ENCODE assay signal across 8 cellular contexts in the genomic region with DNA sequence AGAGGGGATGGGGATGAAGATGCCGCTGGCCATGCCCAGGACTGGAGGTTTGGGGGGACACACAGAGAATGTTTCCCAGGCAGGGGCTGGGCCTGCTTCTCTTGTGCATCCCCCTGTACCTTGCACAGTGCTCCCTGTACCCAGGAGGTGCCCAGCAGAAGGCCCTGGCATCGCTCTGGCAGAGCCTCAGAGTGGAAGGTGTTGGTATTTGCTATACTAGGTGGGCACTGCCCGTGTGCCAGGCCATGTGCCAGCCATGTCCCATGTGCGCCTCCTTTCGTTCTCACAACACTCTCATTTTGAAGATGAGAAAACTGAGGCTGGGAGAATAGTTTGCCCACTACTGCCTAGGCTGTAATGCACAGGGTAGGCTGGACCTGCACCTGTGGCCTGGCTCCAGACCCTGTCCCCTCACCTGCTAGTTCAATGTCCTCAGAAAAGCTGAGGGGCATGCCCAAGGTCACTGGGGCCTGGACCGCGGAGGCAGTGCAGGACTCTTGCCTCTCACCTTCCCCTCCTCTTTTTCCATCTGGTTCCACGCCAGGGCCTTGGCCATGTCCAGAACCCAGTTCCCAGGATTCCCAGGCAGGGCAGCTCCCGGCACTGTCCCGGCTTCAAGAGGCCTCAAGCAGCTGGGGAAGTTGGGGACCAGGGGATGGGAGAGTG.
A peak's percentile ranks its signal among the peaks of the same experiment; 100 is the strongest.
DNase-seq lines count a peak whose midpoint lies in the region; ATAC-seq and TF ChIP-seq lines count a peak whose summit lies in the region.
"Had no signal": no experiment of that assay in that cellular context is flagged by ENCODE, and none has a peak within 500 bp of the region (broad histone marks: within the 10 kb centered on the region; RNA-seq: fewer than 3 reads in every experiment).

No MANE protein-coding gene starts in this region.

- no peak overlapping the region for H3K4me3 Mint-ChIP-seq in GM23338
- H3K4me3 Mint-ChIP-seq: activated CD4-positive, alpha-beta memory T cell treated with anti-CD3 and anti-CD28 coated beads for 36 hours had no signal

- H3F3A ChIP-seq in GM23338 (replicated peaks; ENCODE audit: low read depth), result no peaks in the 10 kb centered on the region
- H3F3A ChIP-seq in PC-3 (ENCODE audit: low read length, unreplicated experiment), result no peaks in the 10 kb centered on the region

- DNase-seq in GM23338 (ENCODE audit: low spot score), result no peak
- DNase-seq in PC-3, result no peak
- DNase-seq in left ventricle myocardium inferior, result no peak
- no peak for DNase-seq in sciatic nerve (ENCODE audit: low spot score)
- no peak for DNase-seq in activated naive CD4-positive, alpha-beta T cell treated with Interleukin-2 at 50 U/mL for 16 hours
- no peak for DNase-seq in NCI-H510A treated with DMSO at 0.1 percent for 48 hours (lab: John Stamatoyannopoulos, UW)
- DNase-seq in NCI-H2081 treated with DMSO at 0.1 percent for 48 hours (lab: John Stamatoyannopoulos, UW), result no peak

- no peaks in the 10 kb centered on the region for H3K79me2 ChIP-seq in GM23338 (replicated peaks; ENCODE audit: insufficient read depth)
- no peaks in the 10 kb centered on the region for H3K79me2 ChIP-seq in PC-3 (ENCODE audit: low read length)

- no peak overlapping the region for H3K27ac ChIP-seq in GM23338 (ENCODE audit: low read depth)
- H3K27ac ChIP-seq in PC-3 (ENCODE audit: low read length), result no peak overlapping the region
- H3K27ac ChIP-seq in left ventricle myocardium inferior (replicated peaks), result no peak overlapping the region

- no peaks in the 10 kb centered on the region; the same call in 1 of the 2 replicates for H3K4me1 ChIP-seq in GM23338 (ENCODE audit: insufficient read depth)
- no peaks in the 10 kb centered on the region for H3K4me1 ChIP-seq in PC-3 (ENCODE audit: insufficient read depth, low read length)
- H3K4me1 ChIP-seq in left ventricle myocardium inferior, result peaks cover 30% of the 10 kb centered on the region

- POLR2A ChIA-PET in PC-3 (lab: Charles Lee; ENCODE audit: unreplicated experiment), result no interaction called here

- TF ChIP-seq CTCF in GM23338 (conservative IDR thresholded peaks at IDR 0.05; ENCODE audit: low read depth in 2 of 2) (no peak), PC-3 (conservative IDR thresholded peaks at IDR 0.05; ENCODE audit: low read depth, low read length) (no peak), left ventricle myocardium inferior (IDR thresholded peaks at IDR 0.05; ENCODE audit: borderline replicate concordance) (no peak)

- H3K9ac ChIP-seq in PC-3 (ENCODE audit: low read length), result no peak overlapping the region

- ATAC-seq in GM23338 (peak; percentile 11; the same call in 2 of the 3 replicates), PC-3 (peak; percentile 34), sciatic nerve (peak; percentile 23)

- peaks cover 9% of the 10 kb centered on the region; the same call in 2 of the 3 replicates for H3K4me1 Mint-ChIP-seq in GM23338

- peaks cover 7% of the 10 kb centered on the region for H3K27me3 Mint-ChIP-seq in GM23338 (ENCODE audit: insufficient read depth, low read depth, poor library complexity)

- H3K4me2 ChIP-seq in GM23338 (no peak overlapping the region), PC-3 (ENCODE audit: low read length) (peak overlapping the region; percentile 53)

- H3K9me3 ChIP-seq in PC-3 (ENCODE audit: low read length) (no peaks in the 10 kb centered on the region), left ventricle myocardium inferior (replicated peaks) (no peaks in the 10 kb centered on the region)

- H3K9me2 ChIP-seq in GM23338 (ENCODE audit: insufficient read depth) (no peaks in the 10 kb centered on the region), PC-3 (replicated peaks; ENCODE audit: low read length) (no peaks in the 10 kb centered on the region)

- CTCF ChIA-PET in PC-3 (lab: Charles Lee), result interaction anchor here (0.6 to 1.5 kb wide), 2 partner anchors 127 to 220 kb away, joined by 3 to 14 read pairs; a partner anchor contains a TSS

- H3K27me3 ChIP-seq in GM23338 (ENCODE audit: insufficient read depth) (no peaks in the 10 kb centered on the region), PC-3 (ENCODE audit: low read length) (peaks cover 4% of the 10 kb centered on the region), left ventricle myocardium inferior (ENCODE audit: low read depth) (peaks cover 5% of the 10 kb centered on the region)

- no peak overlapping the region for H3K27ac Mint-ChIP-seq in GM23338
- H3K27ac Mint-ChIP-seq: activated CD4-positive, alpha-beta memory T cell treated with anti-CD3 and anti-CD28 coated beads for 36 hours had no signal

- intact Hi-C loops in PC-3 (cut with micrococcal nuclease) (loop anchor here (1.0 kb wide), 1 partner anchor 127 kb away; no protein-coding TSS in a partner anchor), left ventricle myocardium inferior (cut with micrococcal nuclease) (loop anchor here (5.0 kb wide), 1 partner anchor 128 kb away; no protein-coding TSS in a partner anchor), sciatic nerve (cut with DNase I) (no loop called here)

- no peaks in the 10 kb centered on the region for H3K9me3 Mint-ChIP-seq in GM23338
- H3K9me3 Mint-ChIP-seq: activated CD4-positive, alpha-beta memory T cell treated with anti-CD3 and anti-CD28 coated beads for 36 hours had no signal

- H3K36me3 Mint-ChIP-seq in GM23338 (ENCODE audit: low read depth), result no peaks in the 10 kb centered on the region
- H3K36me3 Mint-ChIP-seq: activated CD4-positive, alpha-beta memory T cell treated with anti-CD3 and anti-CD28 coated beads for 36 hours had no signal

- H3K4me3 ChIP-seq in GM23338, result no peak overlapping the region
- 0 out of 2 replicates have a peak overlapping the region, but pooled peaks have one; percentile 15 for H3K4me3 ChIP-seq in PC-3 (ENCODE audit: low read length)
- peak overlapping the region; percentile 7 for H3K4me3 ChIP-seq in left ventricle myocardium inferior

- no peaks in the 10 kb centered on the region for H3K36me3 ChIP-seq in GM23338 (ENCODE audit: insufficient read depth)
- H3K36me3 ChIP-seq in PC-3 (ENCODE audit: low read depth, low read length), result no peaks in the 10 kb centered on the region; the same call in 1 of the 2 replicates
- H3K36me3 ChIP-seq in left ventricle myocardium inferior, result no peaks in the 10 kb centered on the region

- no peaks in the 10 kb centered on the region for H4K20me1 ChIP-seq in GM23338 (replicated peaks; ENCODE audit: insufficient read depth)
- no peaks in the 10 kb centered on the region for H4K20me1 ChIP-seq in PC-3 (ENCODE audit: low read length)

- BruUV-seq in PC-3 (replicated peaks; lab: Mats Ljungman, UMichigan), result no TSS peak

- H2AFZ ChIP-seq in GM23338, result no peak overlapping the region
- H2AFZ ChIP-seq in PC-3 (ENCODE audit: low read length), result peak overlapping the region; percentile 59; the same call in 1 of the 2 replicates

TF ChIP-seq in GM23338, 12 proteins besides CTCF, POLR2A, EP300 and RAD21 (continues in another document):
- TF ChIP-seq NANOG (IDR thresholded peaks at IDR 0.05; ENCODE audit: borderline replicate concordance) (no peak), EZH2 (IDR thresholded peaks at IDR 0.05; ENCODE audit: low read depth, unreplicated experiment) (no peak), CREB1 (CRISPR knock-in tag; IDR thresholded peaks at IDR 0.05; ENCODE audit: low read depth) (no peak)
- TF ChIP-seq, protein P1, sequence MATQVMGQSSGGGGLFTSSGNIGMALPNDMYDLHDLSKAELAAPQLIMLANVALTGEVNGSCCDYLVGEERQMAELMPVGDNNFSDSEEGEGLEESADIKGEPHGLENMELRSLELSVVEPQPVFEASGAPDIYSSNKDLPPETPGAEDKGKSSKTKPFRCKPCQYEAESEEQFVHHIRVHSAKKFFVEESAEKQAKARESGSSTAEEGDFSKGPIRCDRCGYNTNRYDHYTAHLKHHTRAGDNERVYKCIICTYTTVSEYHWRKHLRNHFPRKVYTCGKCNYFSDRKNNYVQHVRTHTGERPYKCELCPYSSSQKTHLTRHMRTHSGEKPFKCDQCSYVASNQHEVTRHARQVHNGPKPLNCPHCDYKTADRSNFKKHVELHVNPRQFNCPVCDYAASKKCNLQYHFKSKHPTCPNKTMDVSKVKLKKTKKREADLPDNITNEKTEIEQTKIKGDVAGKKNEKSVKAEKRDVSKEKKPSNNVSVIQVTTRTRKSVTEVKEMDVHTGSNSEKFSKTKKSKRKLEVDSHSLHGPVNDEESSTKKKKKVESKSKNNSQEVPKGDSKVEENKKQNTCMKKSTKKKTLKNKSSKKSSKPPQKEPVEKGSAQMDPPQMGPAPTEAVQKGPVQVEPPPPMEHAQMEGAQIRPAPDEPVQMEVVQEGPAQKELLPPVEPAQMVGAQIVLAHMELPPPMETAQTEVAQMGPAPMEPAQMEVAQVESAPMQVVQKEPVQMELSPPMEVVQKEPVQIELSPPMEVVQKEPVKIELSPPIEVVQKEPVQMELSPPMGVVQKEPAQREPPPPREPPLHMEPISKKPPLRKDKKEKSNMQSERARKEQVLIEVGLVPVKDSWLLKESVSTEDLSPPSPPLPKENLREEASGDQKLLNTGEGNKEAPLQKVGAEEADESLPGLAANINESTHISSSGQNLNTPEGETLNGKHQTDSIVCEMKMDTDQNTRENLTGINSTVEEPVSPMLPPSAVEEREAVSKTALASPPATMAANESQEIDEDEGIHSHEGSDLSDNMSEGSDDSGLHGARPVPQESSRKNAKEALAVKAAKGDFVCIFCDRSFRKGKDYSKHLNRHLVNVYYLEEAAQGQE (IDR thresholded peaks at IDR 0.05; ENCODE audit: unreplicated experiment), result no peak
- TF ChIP-seq, protein P2, sequence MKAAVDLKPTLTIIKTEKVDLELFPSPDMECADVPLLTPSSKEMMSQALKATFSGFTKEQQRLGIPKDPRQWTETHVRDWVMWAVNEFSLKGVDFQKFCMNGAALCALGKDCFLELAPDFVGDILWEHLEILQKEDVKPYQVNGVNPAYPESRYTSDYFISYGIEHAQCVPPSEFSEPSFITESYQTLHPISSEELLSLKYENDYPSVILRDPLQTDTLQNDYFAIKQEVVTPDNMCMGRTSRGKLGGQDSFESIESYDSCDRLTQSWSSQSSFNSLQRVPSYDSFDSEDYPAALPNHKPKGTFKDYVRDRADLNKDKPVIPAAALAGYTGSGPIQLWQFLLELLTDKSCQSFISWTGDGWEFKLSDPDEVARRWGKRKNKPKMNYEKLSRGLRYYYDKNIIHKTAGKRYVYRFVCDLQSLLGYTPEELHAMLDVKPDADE (IDR thresholded peaks at IDR 0.05), result no peak
